ENCODE assay signal across 25 cellular contexts in the genomic region with DNA sequence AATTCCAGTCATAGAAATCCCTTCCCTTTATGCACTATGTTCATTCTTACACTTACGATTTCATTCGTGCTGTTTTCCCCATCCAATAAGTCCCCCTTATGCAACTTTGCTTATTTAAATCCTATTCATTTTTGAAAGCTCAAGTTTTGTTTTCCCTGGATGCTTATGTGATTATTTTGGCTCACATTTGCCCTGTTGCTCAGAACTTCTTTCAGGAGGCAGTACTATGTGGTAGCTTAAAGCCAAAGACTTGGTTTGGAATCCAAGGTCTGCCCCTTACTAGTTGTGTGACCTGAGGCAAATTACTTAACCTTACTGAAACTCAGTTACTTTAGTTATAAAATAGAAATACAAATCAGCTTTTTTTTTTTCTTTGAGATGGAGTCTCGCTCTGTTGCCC. TPM values are rescaled to one million over a fixed set of nuclear protein-coding genes. Genes with fewer than 3 reads are reported as not detected.
"Had no signal": no experiment of that assay in that cellular context is flagged by ENCODE, and none has a peak within 500 bp of the region (broad histone marks: within the 10 kb centered on the region; RNA-seq: fewer than 3 reads in every experiment).

No MANE protein-coding gene starts in this region.

- H3K27ac ChIP-seq: breast epithelium, esophagus muscularis mucosa had no signal

- H3K27ac Mint-ChIP-seq: activated naive CD8-positive, alpha-beta T cell; activated T-cell treated with anti-CD3 and anti-CD28 coated beads, Interleukin-2, amount 50 U/mL, for 72 hours; nephron progenitor cell; progenitor cell of endocrine pancreas; stimulated activated naive CD8-positive, alpha-beta T cell treated with anti-CD3 and anti-CD28 coated beads, Interleukin-15, amount 100 ng/mL, for 72 hours; type B pancreatic cell had no signal

- H3K4me3 ChIP-seq: breast epithelium, esophagus muscularis mucosa had no signal

- H3K36me3 ChIP-seq: breast epithelium, esophagus muscularis mucosa had no signal

- H3K4me3 Mint-ChIP-seq: activated naive CD8-positive, alpha-beta T cell; activated T-cell treated with anti-CD3 and anti-CD28 coated beads, Interleukin-2, amount 50 U/mL, for 72 hours; nephron progenitor cell; stimulated activated naive CD8-positive, alpha-beta T cell treated with anti-CD3 and anti-CD28 coated beads, Interleukin-15, amount 100 ng/mL, for 72 hours; type B pancreatic cell had no signal

- ATAC-seq: activated T-cell treated with anti-CD3 and anti-CD28 coated beads, Interleukin-2, amount 50 U/mL, for 72 hours; left lobe of liver; stimulated activated naive CD8-positive, alpha-beta T cell treated with anti-CD3 and anti-CD28 coated beads, Interleukin-15, amount 100 ng/mL, for 72 hours had no signal

- H3K27me3 ChIP-seq: breast epithelium, esophagus muscularis mucosa had no signal

- H3K36me3 Mint-ChIP-seq: activated naive CD8-positive, alpha-beta T cell; type B pancreatic cell had no signal

- H3K27me3 Mint-ChIP-seq: progenitor cell of endocrine pancreas, type B pancreatic cell had no signal

- H3K4me1 Mint-ChIP-seq: stimulated activated naive CD8-positive, alpha-beta T cell treated with anti-CD3 and anti-CD28 coated beads, Interleukin-15, amount 100 ng/mL, for 72 hours had no signal

- H3K4me1 ChIP-seq: breast epithelium, esophagus muscularis mucosa had no signal

- DNase-seq: activated CD4-positive, alpha-beta T cell treated with anti-CD3 and anti-CD28 coated beads, Interleukin-2, amount 50 U/mL, for 1 hour; activated CD4-positive, CD25-positive, alpha-beta regulatory T cell treated with anti-CD3 and anti-CD28 coated beads, Interleukin-2, amount 50 U/mL, for 72 hours; activated CD8-positive, alpha-beta memory T cell treated with anti-CD3 and anti-CD28 coated beads for 24 hours; activated CD8-positive, alpha-beta memory T cell treated with anti-CD3 and anti-CD28 coated beads, Interleukin-2, amount 50 U/mL, for 48 hours; activated effector memory CD4-positive, alpha-beta T cell treated with anti-CD3 and anti-CD28 coated beads, Interleukin-2, amount 50 U/mL, for 16 hours; activated T-cell treated with anti-CD3 and anti-CD28 coated beads, Interleukin-2, amount 50 U/mL, for 72 hours; amniotic stem cell; dermis blood vessel endothelial cell; effector memory CD4-positive, alpha-beta T cell; foreskin melanocyte; hypothalamus; mammary epithelial cell; midbrain; nephron progenitor cell; occipital lobe; small intestine; stimulated activated CD4-positive, alpha-beta T cell treated with anti-CD3 and anti-CD28 coated beads, Interleukin-4, amount 100 ng/mL, for 1 hour; stimulated activated naive CD8-positive, alpha-beta T cell treated with anti-CD3 and anti-CD28 coated beads, Interleukin-15, amount 100 ng/mL, for 72 hours had no signal

RNA-seq across cellular contexts. Expression of gene MOXD1, which starts 59.6 kb away (rescaled TPM):
- total RNA-seq: activated T-cell treated with anti-CD3 and anti-CD28 coated beads, Interleukin-2, amount 50 U/mL, for 72 hours; endothelial cell of umbilical vein had no signal
